In the genomic region with DNA sequence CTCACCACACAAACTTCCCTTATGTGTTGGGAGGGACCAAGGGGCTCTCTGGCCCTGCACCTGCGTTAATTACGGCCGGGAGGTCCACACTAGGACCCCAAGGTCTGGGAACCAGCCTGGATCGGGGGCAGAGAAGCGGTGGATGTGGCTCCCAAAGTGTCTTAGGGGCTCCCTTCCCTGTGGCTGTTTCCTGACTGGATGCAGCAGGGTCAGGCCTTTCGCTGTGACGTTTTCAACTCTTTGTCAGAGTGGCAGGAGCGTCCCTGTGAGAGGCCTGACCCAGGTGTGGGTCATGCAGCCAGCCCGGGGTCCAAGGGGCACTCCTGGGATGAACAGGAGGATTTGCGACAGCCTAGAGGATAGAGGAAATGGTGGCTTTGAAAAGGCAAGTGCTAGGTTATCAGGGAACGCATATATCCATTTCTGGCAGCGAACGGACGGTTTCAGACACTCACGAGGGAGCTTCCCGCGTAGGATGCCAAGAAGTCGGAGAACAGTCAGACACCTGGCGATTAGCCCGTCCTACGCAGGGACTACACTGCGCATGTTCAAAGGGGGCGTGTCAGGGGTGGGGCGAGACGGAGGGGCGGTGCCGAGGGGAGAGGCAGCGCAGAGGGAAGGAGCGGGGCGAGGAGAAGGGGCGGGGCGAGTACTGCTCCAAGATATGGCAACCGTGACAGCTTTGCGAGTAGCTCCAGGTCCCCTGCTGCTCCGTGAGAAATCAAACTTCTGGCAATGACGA, we compare ENCODE assay signal across 15 cellular contexts. TPM values are rescaled to one million over a fixed set of nuclear protein-coding genes. Genes with fewer than 3 reads are reported as not detected.
DNase-seq lines count a peak whose midpoint lies in the region; ATAC-seq, FAIRE-seq and TF ChIP-seq lines count a peak whose summit lies in the region.
"Had no signal": no experiment of that assay in that cellular context is flagged by ENCODE, and none has a peak within 500 bp of the region (broad histone marks: within the 10 kb centered on the region; RNA-seq: fewer than 3 reads in every experiment).

No MANE protein-coding gene starts in this region.

- peak; percentile 96 to 98 for ATAC-seq in right cardiac atrium
- ATAC-seq: activated T-helper 17 cell treated with anti-CD3 and anti-CD28 coated beads, Interleukin-2, amount 50 U/mL, for 72 hours; effector memory CD8-positive, alpha-beta T cell; gastroesophageal sphincter; HCT116 had no signal

- DNase-seq in HTR-8/SVneo (ENCODE audit: insufficient read length, low spot score) (no peak), SK-N-SH (peak; percentile 85), right cardiac atrium (peak; percentile 85 to 95 (median 90)), NCI-H446 (lab: John Stamatoyannopoulos, UW) (no peak), SIG-M5 treated with dmso at 0.1 percent for 504 hours (lab: John Stamatoyannopoulos, UW; ENCODE audit: unreplicated experiment) (no peak), activated T-cell treated with anti-CD3 and anti-CD28 coated beads for 4 hours (no peak), 8988T (no peak)
- DNase-seq: activated CD4-positive, alpha-beta T cell treated with anti-CD3 and anti-CD28 coated beads, Interleukin-2, amount 10 ng/mL, durations not matched to agents 24 days and 14 days; effector memory CD8-positive, alpha-beta T cell had no signal

- CTCF ChIA-PET in SK-N-SH (lab: Yijun Ruan, JAX), result no interaction called here

- TF ChIP-seq CTCF in SK-N-SH (IDR thresholded peaks at IDR 0.05), result no peak

- peak overlapping the region; percentile 39 to 65 for H3K4me3 ChIP-seq in SK-N-SH (ENCODE audit: low read depth in 2 of 2, low read length in 1 of 2)
- H3K4me3 ChIP-seq in right cardiac atrium (ENCODE audit: low read length), result peak overlapping the region; percentile 55
- peak overlapping the region; percentile 71 for H3K4me3 ChIP-seq in rectal smooth muscle tissue (ENCODE audit: low read length)

- no peaks in the 10 kb centered on the region for H3K79me2 ChIP-seq in SK-N-SH (ENCODE audit: insufficient read depth)

- H3K4me2 ChIP-seq in SK-N-SH, result peak overlapping the region; percentile 75

- H3K9me3 ChIP-seq in SK-N-SH (no peaks in the 10 kb centered on the region), right cardiac atrium (ENCODE audit: control insufficient read depth, low read length) (no peaks in the 10 kb centered on the region)

- H3K4me1 ChIP-seq in SK-N-SH (ENCODE audit: control insufficient read depth in 1 of 2, insufficient read depth in 2 of 2, low read depth in 1 of 2, low read length in 1 of 2) (no peaks in the 10 kb centered on the region; a peak in 1 of 4 replicates), right cardiac atrium (ENCODE audit: control insufficient read depth, insufficient read depth, low read length) (no peaks in the 10 kb centered on the region), rectal smooth muscle tissue (ENCODE audit: control insufficient read depth, insufficient read depth, low read length) (no peaks in the 10 kb centered on the region)
- H3K4me1 ChIP-seq: gastroesophageal sphincter had no signal

- no peak overlapping the region for H3K9ac ChIP-seq in SK-N-SH
- H3K9ac ChIP-seq in rectal smooth muscle tissue (ENCODE audit: low read length), result no peak overlapping the region

- POLR2A ChIA-PET in SK-N-SH (lab: Yijun Ruan, JAX), result no interaction called here

- no peak overlapping the region for H3K27ac ChIP-seq in SK-N-SH (ENCODE audit: low read depth in 2 of 2, low read length in 1 of 2)
- H3K27ac ChIP-seq in right cardiac atrium (ENCODE audit: low read length), result peak overlapping the region; percentile 79
- H3K27ac ChIP-seq in rectal smooth muscle tissue (ENCODE audit: low read depth, low read length), result peak overlapping the region; percentile 76

- WGBS in SK-N-SH (ENCODE audit: low lambda C conversion rate), result 8% methylated on average over 32 of the region's 36 CpGs
- 25% methylated on average over 36 of the region's 36 CpGs for WGBS in right cardiac atrium

- FAIRE-seq in HTR-8/SVneo (lab: Jason Lieb, UNC), result peak; percentile 38

- intact Hi-C loops in right cardiac atrium (cut with DNase I), result no loop called here

- H3K27me3 ChIP-seq in SK-N-SH (ENCODE audit: insufficient read depth) (no peaks in the 10 kb centered on the region), right cardiac atrium (ENCODE audit: control insufficient read depth, insufficient read depth) (no peaks in the 10 kb centered on the region), rectal smooth muscle tissue (ENCODE audit: control insufficient read depth, insufficient read depth, low read length) (no peaks in the 10 kb centered on the region)

- H3K36me3 ChIP-seq in SK-N-SH (replicated peaks in 1 of 2; ENCODE audit: control insufficient read depth in 1 of 2, insufficient read depth in 2 of 2, low read length in 1 of 2) (no peaks in the 10 kb centered on the region), rectal smooth muscle tissue (ENCODE audit: control insufficient read depth, insufficient read depth, low read length) (no peaks in the 10 kb centered on the region)
- H3K36me3 ChIP-seq: gastroesophageal sphincter had no signal

- no peaks in the 10 kb centered on the region for H4K20me1 ChIP-seq in SK-N-SH (ENCODE audit: insufficient read depth)

- H3F3A ChIP-seq in SK-N-SH (replicated peaks; ENCODE audit: insufficient read depth), result no peaks in the 10 kb centered on the region

- TF ChIP-seq EP300 in SK-N-SH (IDR thresholded peaks at IDR 0.05; ENCODE audit: borderline replicate concordance in 1 of 2, low read depth in 1 of 2, low read length in 1 of 2), result no peak

- peak overlapping the region; percentile 92 for H2AFZ ChIP-seq in SK-N-SH (ENCODE audit: low read depth)

- TF ChIP-seq RAD21 in SK-N-SH (IDR thresholded peaks at IDR 0.05; ENCODE audit: low read length), result no peak

- no peaks in the 10 kb centered on the region for H3K9me2 ChIP-seq in SK-N-SH

TF ChIP-seq in SK-N-SH, 30 proteins besides CTCF, POLR2A, EP300 and RAD21:
- TF ChIP-seq RFX5 (IDR thresholded peaks at IDR 0.05; ENCODE audit: low read length) (no peak), CHD2 (IDR thresholded peaks at IDR 0.05; ENCODE audit: low read length, partially characterized antibody) (no peak), NRF1 (IDR thresholded peaks at IDR 0.05; ENCODE audit: low read depth, low read length) (peak; percentile 41; the same call in 1 of the 2 replicates)
- TF ChIP-seq, protein P1, sequence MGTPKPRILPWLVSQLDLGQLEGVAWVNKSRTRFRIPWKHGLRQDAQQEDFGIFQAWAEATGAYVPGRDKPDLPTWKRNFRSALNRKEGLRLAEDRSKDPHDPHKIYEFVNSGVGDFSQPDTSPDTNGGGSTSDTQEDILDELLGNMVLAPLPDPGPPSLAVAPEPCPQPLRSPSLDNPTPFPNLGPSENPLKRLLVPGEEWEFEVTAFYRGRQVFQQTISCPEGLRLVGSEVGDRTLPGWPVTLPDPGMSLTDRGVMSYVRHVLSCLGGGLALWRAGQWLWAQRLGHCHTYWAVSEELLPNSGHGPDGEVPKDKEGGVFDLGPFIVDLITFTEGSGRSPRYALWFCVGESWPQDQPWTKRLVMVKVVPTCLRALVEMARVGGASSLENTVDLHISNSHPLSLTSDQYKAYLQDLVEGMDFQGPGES (IDR thresholded peaks at IDR 0.05; ENCODE audit: low read depth, low read length), result no peak

RNA-seq across cellular contexts. Expression of gene ZNF716, which starts 46.2 kb away (rescaled TPM):
- polyA plus RNA-seq in SK-N-SH (2012; rRNA removed) (not detected in 2 replicates), right cardiac atrium (not detected)
- polyA plus RNA-seq in SK-N-SH (2012; cell fraction: cytosol; rRNA removed), result not detected in 2 replicates
- not detected in 2 replicates for polyA plus RNA-seq in SK-N-SH (2012; cell fraction: nucleus; rRNA removed)
- total RNA-seq in right cardiac atrium, result not detected
- total RNA-seq: activated CD4-positive, alpha-beta T cell treated with anti-CD3 and anti-CD28 coated beads, Interleukin-2, amount 10 ng/mL, durations not matched to agents 24 days and 14 days; activated T-helper 17 cell treated with anti-CD3 and anti-CD28 coated beads, Interleukin-2, amount 50 U/mL, for 72 hours; gastroesophageal sphincter; T-helper 1 cell treated with Interleukin-12 subunit alpha and Interleukin-12 subunit beta and Interleukin-4 antibody, amounts not matched to agents 30 ng/mL and 1 ng/mL, for 36 hours had no signal
- polyA plus RNA-seq: BJ had no signal

Comparison
In these comparisons a context has a peak if more than half of its experiments do, and no peak if none do; other contexts are left out.
1. DNase-seq: peak in SK-N-SH (single experiment) and right cardiac atrium (3 of 3); none in HTR-8/SVneo (single experiment), NCI-H446 (0 of 2), SIG-M5 treated with dmso at 0.1 percent for 504 hours (single experiment), activated T-cell treated with anti-CD3 and anti-CD28 coated beads for 4 hours (single experiment) and 8988T (single experiment).
2. H3K27ac ChIP-seq: peak in right cardiac atrium (single experiment) and rectal smooth muscle tissue (single experiment); none in SK-N-SH (0 of 2).
3. Peak in every context shown above with its lines, with median percentiles within 50 percentile points of each other: H3K4me3 ChIP-seq.